In genomic region chr17:49955157-49955556, GRCh38 we compare ENCODE assay signal across 21 cellular contexts. TPM values are rescaled to one million over a fixed set of nuclear protein-coding genes. Genes with fewer than 3 reads are reported as not detected.
"Had no signal": no experiment of that assay in that cellular context is flagged by ENCODE, and none has a peak within 500 bp of the region (broad histone marks: within the 10 kb centered on the region; RNA-seq: fewer than 3 reads in every experiment).

No MANE protein-coding gene starts in this region.

- H3K4me1 ChIP-seq: gastrocnemius medialis, thyroid gland had no signal

- H3K4me3 ChIP-seq: gastrocnemius medialis, heart left ventricle, mucosa of descending colon, thyroid gland had no signal

- H3K9me3 ChIP-seq: gastrocnemius medialis, heart left ventricle, mucosa of descending colon, thyroid gland had no signal

- H3K36me3 ChIP-seq: gastrocnemius medialis, heart left ventricle, thyroid gland had no signal

- H3K27me3 ChIP-seq: thyroid gland had no signal

- H3K27ac ChIP-seq: gastrocnemius medialis, heart left ventricle, thyroid gland, VCaP had no signal

- ATAC-seq: esophagus mucosa, gastrocnemius medialis, heart left ventricle, left ventricle myocardium superior, mucosa of descending colon had no signal

- DNase-seq: activated CD4-positive, alpha-beta T cell treated with anti-CD3 and anti-CD28 coated beads, Interleukin-2, amount 50 U/mL, for 4 hours; activated CD4-positive, CD25-positive, alpha-beta regulatory T cell treated with anti-CD3 and anti-CD28 coated beads, Interleukin-2, amount 50 U/mL, for 72 hours; activated gamma-delta T cell treated with Interleukin-2 at 50 U/mL for 16 hours; activated T-cell treated with anti-CD3 and anti-CD28 coated beads, Interleukin-2, amount 50 U/mL, for 72 hours; effector CD4-positive, alpha-beta T cell; gastrocnemius medialis; heart left ventricle; left ventricle myocardium superior; mesenchymal stem cell; mucosa of descending colon; naive B cell; stimulated activated CD4-positive, alpha-beta T cell treated with anti-CD3 and anti-CD28 coated beads, Interleukin-12 subunit alpha, Interleukin-12 subunit beta, amount 100 ng/mL, for 4 hours; stimulated activated CD4-positive, alpha-beta T cell treated with anti-CD3 and anti-CD28 coated beads, Interleukin-1b, Interleukin-23, amount 100 ng/mL, for 48 hours; stimulated activated CD8-positive, alpha-beta memory T cell treated with anti-CD3 and anti-CD28 coated beads, Interleukin-4, amount 100 ng/mL, for 48 hours; stimulated activated naive CD4-positive, alpha-beta T cell treated with Interleukin-2 at 50 U/mL for 16 hours; T1000; thyroid gland had no signal

RNA-seq across cellular contexts. Expression of gene DLX4, which starts 13.8 kb away (rescaled TPM):
- total RNA-seq: cerebellum, gastrocnemius medialis, left ventricle myocardium superior, urinary bladder had no signal

RNA-seq across cellular contexts. Expression of gene DLX3, which starts 39.9 kb away (rescaled TPM):
- total RNA-seq: gastrocnemius medialis, left ventricle myocardium superior, urinary bladder had no signal
